ENCODE assay signal across 8 cellular contexts in the genomic region with DNA sequence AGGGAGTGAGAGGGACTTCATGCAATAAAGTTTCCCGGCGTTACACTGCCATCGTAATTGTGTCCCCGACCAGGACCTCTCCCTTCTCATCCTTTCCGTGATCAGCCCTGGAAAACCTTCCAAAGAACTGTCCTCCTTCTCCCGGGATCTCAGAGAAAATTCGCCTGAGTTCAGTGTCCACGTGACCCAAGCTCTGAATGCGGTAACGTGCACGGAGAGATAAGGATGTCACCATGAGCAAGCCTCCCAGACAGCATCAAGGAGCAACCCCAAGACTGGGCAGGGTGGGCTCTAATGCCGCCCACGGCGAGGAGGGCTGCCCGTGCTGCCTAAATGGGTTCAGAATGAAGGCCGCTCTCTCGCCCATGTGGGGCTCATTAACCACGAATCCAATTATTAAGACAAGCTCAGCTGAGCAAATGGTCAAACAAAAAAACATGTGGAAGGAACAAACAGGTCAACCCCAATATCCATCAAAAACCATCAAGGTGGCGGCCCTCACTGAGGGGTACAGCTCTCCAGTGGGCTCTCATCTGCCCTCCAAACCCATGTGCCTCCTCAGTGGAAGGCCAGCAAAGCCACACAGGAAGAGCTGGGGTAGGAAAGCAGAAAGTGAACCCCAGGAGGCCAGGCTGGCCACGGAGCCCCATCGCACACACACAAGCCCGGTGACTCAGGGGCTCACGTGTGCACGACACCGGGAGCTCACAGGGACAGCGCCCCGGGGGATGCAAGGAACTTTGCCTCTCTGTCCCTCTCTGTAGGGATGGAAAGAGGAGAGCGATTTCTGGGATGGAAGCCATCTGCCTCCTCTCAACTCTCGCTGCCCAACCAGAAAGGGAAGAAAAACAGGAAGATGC.
DNase-seq lines count a peak whose midpoint lies in the region; ATAC-seq and TF ChIP-seq lines count a peak whose summit lies in the region.
"Not testable (repeated sequence)": the region's sequence is repeated elsewhere in the genome, so short reads cannot be mapped to it uniquely, and the experiment has no call there.

No MANE protein-coding gene starts in this region.

- H3K4me1 Mint-ChIP-seq in CD4-positive, alpha-beta T cell (ENCODE audit: low read depth), result peaks cover 13% of the 10 kb centered on the region
- peaks cover 41% of the 10 kb centered on the region in 2 experiments for H3K4me1 Mint-ChIP-seq in H9
- H3K4me1 Mint-ChIP-seq in WTC11, result peaks cover 60% of the 10 kb centered on the region
- H3K4me1 Mint-ChIP-seq in activated T-helper 2 cell treated with anti-CD3 and anti-CD28 coated beads, Interferon-gamma antibody, Interleukin-2, Interleukin-4, amounts not matched to agents 10 μg/mL and 5 μg/mL and 100 μg/mL, durations not matched to agents 14 hours and 24 hours and 36 hours (ENCODE audit: low read depth); immature natural killer cell: not testable (repeated sequence)
- H3K4me1 Mint-ChIP-seq in nephron progenitor cell, result peaks cover 20% of the 10 kb centered on the region

- TF ChIP-seq EP300 in stomach (IDR thresholded peaks at IDR 0.05), result not testable (repeated sequence)

- H3K4ac ChIP-seq in H9 (ENCODE audit: low read depth, low read length), result not testable (repeated sequence)

- H3K23me2 ChIP-seq in H9 (ENCODE audit: insufficient read length, low read depth, low read length, poor library complexity, severe bottlenecking), result not testable (repeated sequence)

- H2AK5ac ChIP-seq in H9 (ENCODE audit: insufficient read length, low read length), result not testable (repeated sequence)

- not testable (repeated sequence) for H3K79me2 ChIP-seq in H9 (ENCODE audit: insufficient read depth, low read length)

- H3K79me1 ChIP-seq in H9 (ENCODE audit: insufficient read depth, low read depth, low read length, poor library complexity, severe bottlenecking), result not testable (repeated sequence)

- H3K27me3 Mint-ChIP-seq in CD4-positive, alpha-beta T cell, result peaks cover 41% of the 10 kb centered on the region
- H3K27me3 Mint-ChIP-seq in H9 (ENCODE audit: low read depth), result peaks cover 57% of the 10 kb centered on the region
- H3K27me3 Mint-ChIP-seq in WTC11 (ENCODE audit: low read depth), result peaks cover 31% of the 10 kb centered on the region
- peaks cover 32% of the 10 kb centered on the region for H3K27me3 Mint-ChIP-seq in activated T-helper 2 cell treated with anti-CD3 and anti-CD28 coated beads, Interferon-gamma antibody, Interleukin-2, Interleukin-4, amounts not matched to agents 10 μg/mL and 5 μg/mL and 100 μg/mL, durations not matched to agents 14 hours and 24 hours and 36 hours (ENCODE audit: low read depth)
- peaks cover 9 to 12% (median 11%) of the 10 kb centered on the region in 3 donors for H3K27me3 Mint-ChIP-seq in immature natural killer cell (ENCODE audit: low read depth in 3 of 3)
- H3K27me3 Mint-ChIP-seq in nephron progenitor cell (ENCODE audit: low read depth, poor library complexity), result peaks cover 75% of the 10 kb centered on the region

- not testable (repeated sequence) for H2BK15ac ChIP-seq in H9 (ENCODE audit: low read depth, low read length)

- H4K20me1 ChIP-seq in H9 (ENCODE audit: control insufficient read depth, insufficient read depth, insufficient read length), result not testable (repeated sequence)

- H3K4me3 Mint-ChIP-seq in CD4-positive, alpha-beta T cell, result peak overlapping the region; percentile 31
- H3K4me3 Mint-ChIP-seq in H9 (peak overlapping the region; percentile 68 to 83), WTC11 (peak overlapping the region; percentile 76), immature natural killer cell (peak overlapping the region; percentile 39 to 69 (median 52)), nephron progenitor cell (peak overlapping the region; percentile 70)
- H3K4me3 Mint-ChIP-seq in activated T-helper 2 cell treated with anti-CD3 and anti-CD28 coated beads, Interferon-gamma antibody, Interleukin-2, Interleukin-4, amounts not matched to agents 10 μg/mL and 5 μg/mL and 100 μg/mL, durations not matched to agents 14 hours and 24 hours and 36 hours (ENCODE audit: low read depth), result peak overlapping the region; percentile 62

- not testable (repeated sequence) for TF ChIP-seq CTCF in CD4-positive, alpha-beta T cell (IDR thresholded peaks at IDR 0.05); H9 (conservative IDR thresholded peaks at IDR 0.05); WTC11 (IDR thresholded peaks at IDR 0.05); colonic mucosa (IDR thresholded peaks at IDR 0.05); nephron progenitor cell (IDR thresholded peaks at IDR 0.05); stomach (IDR thresholded peaks at IDR 0.05)

- H3K27me3 ChIP-seq in CD4-positive, alpha-beta T cell (ENCODE audit: control insufficient read depth, insufficient read depth, low read length); H9 (ENCODE audit: insufficient read depth, low read length); colonic mucosa: not testable (repeated sequence)
- peaks cover 0 to 48% (median 0%) of the 10 kb centered on the region in 3 donors for H3K27me3 ChIP-seq in stomach

- H3K9me3 ChIP-seq in CD4-positive, alpha-beta T cell (ENCODE audit: control insufficient read depth, low read length); H9 (ENCODE audit: control insufficient read depth, low read depth, low read length); colonic mucosa; stomach: not testable (repeated sequence)

- H4K5ac ChIP-seq in H9 (ENCODE audit: insufficient read length, low read depth, low read length), result not testable (repeated sequence)

- not testable (repeated sequence) for H2BK12ac ChIP-seq in H9 (ENCODE audit: insufficient read length, low read depth, low read length)

- H3K36me3 Mint-ChIP-seq in CD4-positive, alpha-beta T cell (ENCODE audit: low read depth); H9 (ENCODE audit: insufficient read depth in 1 of 3, low read depth in 3 of 3); WTC11; activated T-helper 2 cell treated with anti-CD3 and anti-CD28 coated beads, Interferon-gamma antibody, Interleukin-2, Interleukin-4, amounts not matched to agents 10 μg/mL and 5 μg/mL and 100 μg/mL, durations not matched to agents 14 hours and 24 hours and 36 hours (ENCODE audit: low read depth); immature natural killer cell; nephron progenitor cell (ENCODE audit: low read depth): not testable (repeated sequence)

- H3K14ac ChIP-seq in H9 (ENCODE audit: insufficient read depth, low read length), result not testable (repeated sequence)

- not testable (repeated sequence) for H3K27ac ChIP-seq in CD4-positive, alpha-beta T cell (ENCODE audit: low read depth, low read length); H9 (ENCODE audit: insufficient read length, low read depth, low read length); colonic mucosa; stomach

- TF ChIP-seq POLR2A in stomach (IDR thresholded peaks at IDR 0.05), result not testable (repeated sequence)

- H2AFZ ChIP-seq in H9 (ENCODE audit: low read length), result not testable (repeated sequence)

- H3K9ac ChIP-seq in H9 (ENCODE audit: extremely low read depth, insufficient read length, low read length); colonic mucosa (ENCODE audit: low read depth in 2 of 2, low read length in 2 of 2): not testable (repeated sequence)

- not testable (repeated sequence) for H2BK20ac ChIP-seq in H9 (ENCODE audit: low read depth, low read length, poor library complexity, severe bottlenecking)

- not testable (repeated sequence) for H3K56ac ChIP-seq in H9 (ENCODE audit: insufficient read length, low read depth, low read length)

- not testable (repeated sequence) for H3T11ph ChIP-seq in H9 (ENCODE audit: low read length)

- H3K27ac Mint-ChIP-seq in CD4-positive, alpha-beta T cell; H9; WTC11; activated T-helper 2 cell treated with anti-CD3 and anti-CD28 coated beads, Interferon-gamma antibody, Interleukin-2, Interleukin-4, amounts not matched to agents 10 μg/mL and 5 μg/mL and 100 μg/mL, durations not matched to agents 14 hours and 24 hours and 36 hours; immature natural killer cell; nephron progenitor cell: not testable (repeated sequence)

- H3K4me3 ChIP-seq in colonic mucosa (peak overlapping the region; percentile 40), stomach (peak overlapping the region; percentile 51 to 69 (median 54))

- not testable (repeated sequence) for H3K18ac ChIP-seq in H9 (ENCODE audit: insufficient read length, low read depth, low read length)

- H3K4me1 ChIP-seq in H9 (ENCODE audit: insufficient read depth, low read length); colonic mucosa: not testable (repeated sequence)
- peaks cover 5 to 13% (median 7%) of the 10 kb centered on the region in 4 donors for H3K4me1 ChIP-seq in stomach

- H4K8ac ChIP-seq in H9 (replicated peaks; ENCODE audit: insufficient read length, low read depth, low read length), result not testable (repeated sequence)

- H2BK5ac ChIP-seq in H9 (ENCODE audit: insufficient read length, low read length), result not testable (repeated sequence)

- H4K91ac ChIP-seq in H9 (ENCODE audit: insufficient read length, low read depth, low read length), result not testable (repeated sequence)

- POLR2A ChIA-PET in CD4-positive, alpha-beta T cell (lab: Charles Lee); WTC11 (lab: Charles Lee): not testable (repeated sequence)

- not testable (repeated sequence) for ATAC-seq in CD4-positive, alpha-beta T cell (ENCODE audit: poor library complexity); WTC11

- DNase-seq in CD4-positive, alpha-beta T cell; H9; WTC11 (ENCODE audit: low spot score); activated T-helper 2 cell treated with anti-CD3 and anti-CD28 coated beads, Interferon-gamma antibody, Interleukin-2, Interleukin-4, amounts not matched to agents 10 μg/mL and 5 μg/mL and 100 μg/mL, durations not matched to agents 14 hours and 24 hours and 36 hours (ENCODE audit: low spot score); colonic mucosa; immature natural killer cell; nephron progenitor cell; stomach: not testable (repeated sequence)

- H3K9me3 Mint-ChIP-seq in CD4-positive, alpha-beta T cell; H9; WTC11; activated T-helper 2 cell treated with anti-CD3 and anti-CD28 coated beads, Interferon-gamma antibody, Interleukin-2, Interleukin-4, amounts not matched to agents 10 μg/mL and 5 μg/mL and 100 μg/mL, durations not matched to agents 14 hours and 24 hours and 36 hours; immature natural killer cell; nephron progenitor cell: not testable (repeated sequence)

- no CpG with 5 or more reads among the region's 29 CpGs for WGBS in H9 (ENCODE audit: extremely low coverage, insufficient read length, low lambda C conversion rate)
- WGBS in stomach, 5 donors, result 67 to 91% (median 70%) methylated on average over 17 to 25 of the region's 29 CpGs

- CTCF ChIA-PET in CD4-positive, alpha-beta T cell (lab: Charles Lee), result not testable (repeated sequence)
- CTCF ChIA-PET in WTC11 (lab: Charles Lee), result interaction anchor here (1.0 to 2.4 kb wide), 3 partner anchors 29 to 102 kb away, joined by 3 to 9 read pairs (median 4); no protein-coding TSS in a partner anchor

- peak overlapping the region; percentile 37 for H3K4me2 ChIP-seq in H9 (ENCODE audit: insufficient read depth, insufficient read length, low read length)

- H3K36me3 ChIP-seq in colonic mucosa, stomach: not testable (repeated sequence)

- intact Hi-C loops in CD4-positive, alpha-beta T cell (cut with DNase I, micrococcal nuclease), result loop anchor here in 1 of 2 experiments (2.0 to 5.0 kb wide), 2 partner anchors 93 to 125 kb away; no protein-coding TSS in a partner anchor
- intact Hi-C loops in activated T-helper 2 cell treated with anti-CD3 and anti-CD28 coated beads, Interferon-gamma antibody, Interleukin-2, Interleukin-4, amounts not matched to agents 10 μg/mL and 5 μg/mL and 100 μg/mL, durations not matched to agents 14 hours and 24 hours and 36 hours (cut with micrococcal nuclease); colonic mucosa (cut with DNase I); stomach (cut with DNase I; ENCODE audit: low total_unique reads): not testable (repeated sequence)

- not testable (repeated sequence) for H3K23ac ChIP-seq in H9 (ENCODE audit: insufficient read length, low read depth, low read length)

- not testable (repeated sequence) for H2BK120ac ChIP-seq in H9 (ENCODE audit: low read depth, low read length, poor library complexity, severe bottlenecking)
